In the genomic region with DNA sequence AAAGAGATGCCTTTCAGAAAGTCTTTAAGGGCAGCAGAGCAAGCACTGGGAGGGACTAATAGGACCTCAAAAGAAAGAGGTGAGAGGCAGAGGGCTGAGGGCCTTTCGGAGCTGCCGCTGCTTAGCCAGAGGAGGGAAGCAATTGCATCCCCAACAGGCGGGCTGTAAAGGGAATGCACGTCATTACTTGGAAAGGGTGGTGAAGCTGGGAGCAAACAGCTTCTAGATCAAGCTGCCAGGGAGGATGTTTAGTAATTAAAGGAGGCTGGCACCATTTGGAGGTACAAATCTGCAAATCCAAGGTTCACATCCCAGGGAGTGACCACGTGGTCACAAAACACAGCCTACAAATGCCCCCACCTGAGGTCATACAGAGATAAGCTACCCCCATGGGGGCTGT, we compare ENCODE assay signal across 25 cellular contexts.
"Had no signal": no experiment of that assay in that cellular context is flagged by ENCODE, and none has a peak within 500 bp of the region (broad histone marks: within the 10 kb centered on the region; RNA-seq: fewer than 3 reads in every experiment).

No MANE protein-coding gene starts in this region.

- H3K79me2 ChIP-seq: parathyroid adenoma had no signal

- H3K4me1 ChIP-seq: psoas muscle, right lobe of liver, sigmoid colon, stomach, tibial nerve, upper lobe of right lung, uterus had no signal

- H3K36me3 ChIP-seq: ovary, right lobe of liver, sigmoid colon, stomach, thoracic aorta, thyroid gland, tibial nerve, upper lobe of right lung, uterus had no signal

- H3K9ac ChIP-seq: parathyroid adenoma had no signal

- H2AFZ ChIP-seq: parathyroid adenoma had no signal

- DNase-seq: naive thymus-derived CD8-positive, alpha-beta T cell; nephron progenitor cell; occipital lobe; ovary; posterior cingulate gyrus; psoas muscle; right cardiac atrium; right lobe of liver; sigmoid colon; small intestine; stimulated activated CD4-positive, alpha-beta T cell treated with anti-CD3 and anti-CD28 coated beads, Interleukin-15, amount 100 ng/mL, for 24 hours; stimulated activated CD4-positive, alpha-beta T cell treated with anti-CD3 and anti-CD28 coated beads, Interleukin-2, amount 100 ng/mL, for 24 hours; stimulated activated CD4-positive, alpha-beta T cell treated with anti-CD3 and anti-CD28 coated beads, Interleukin-2, amount 100 ng/mL, for 48 hours; stimulated activated CD4-positive, alpha-beta T cell treated with anti-CD3 and anti-CD28 coated beads, Interleukin-4, amount 100 ng/mL, for 24 hours; stimulated activated naive B cell treated with anti-CD40 and anti-IgM and Interleukin-4, amounts not matched to agents 10 μg/mL and 1 μg/mL and 100 μg/mL, for 72 hours; stimulated activated naive CD4-positive, alpha-beta T cell treated with Interleukin-2 at 50 U/mL for 16 hours; stomach; thyroid gland; upper lobe of right lung; uterus had no signal

- H3K9me3 ChIP-seq: ovary, right lobe of liver, sigmoid colon, thoracic aorta, thyroid gland, tibial nerve, upper lobe of right lung, uterus had no signal

- H3K27ac ChIP-seq: ovary, parathyroid adenoma, psoas muscle, right lobe of liver, sigmoid colon, stomach, thoracic aorta, thyroid gland, tibial nerve, upper lobe of right lung, uterus had no signal

- ATAC-seq: naive thymus-derived CD8-positive, alpha-beta T cell; natural killer cell treated with Interleukin-12 subunit alpha and Interleukin-12 subunit beta and Interleukin-15 and Interleukin-18, amount 100 ng/mL, for 72 hours; psoas muscle; right cardiac atrium; right lobe of liver; stimulated activated effector memory CD8-positive, alpha-beta T cell treated with anti-CD3 and anti-CD28 coated beads, Interleukin-12 subunit alpha, Interleukin-12 subunit beta, amount 100 ng/mL, for 72 hours; stimulated activated naive B cell treated with anti-CD40 and anti-IgM and Interleukin-4, amounts not matched to agents 10 μg/mL and 1 μg/mL and 100 μg/mL, for 72 hours; upper lobe of right lung had no signal

- H3K4me3 ChIP-seq: ovary, psoas muscle, right lobe of liver, sigmoid colon, stomach, thoracic aorta, thyroid gland, tibial nerve, upper lobe of right lung, uterus had no signal

- H3K27me3 ChIP-seq: ovary, right lobe of liver, sigmoid colon, stomach, thyroid gland, tibial nerve, upper lobe of right lung, uterus had no signal
